30 cellular contexts compared by ENCODE assay signal in genomic region chr6:351011-351866, GRCh38. TPM values are rescaled to one million over a fixed set of nuclear protein-coding genes. Genes with fewer than 3 reads are reported as not detected.
DNase-seq lines count a peak whose midpoint lies in the region; ATAC-seq and TF ChIP-seq lines count a peak whose summit lies in the region.
"Had no signal": no experiment of that assay in that cellular context is flagged by ENCODE, and none has a peak within 500 bp of the region (broad histone marks: within the 10 kb centered on the region; RNA-seq: fewer than 3 reads in every experiment).

No MANE protein-coding gene starts in this region.

- in situ Hi-C loops in mammary epithelial cell (cut with MboI; ENCODE audit: low sequenced_read_pairs in 2 of 2) = no loop called here

- no peaks in the 10 kb centered on the region for H3F3A ChIP-seq in neural progenitor cell (ENCODE audit: low read depth)

- peaks cover 61% of the 10 kb centered on the region for H3K9me3 Mint-ChIP-seq in neural progenitor cell
- peaks cover 0 to 16% (median 0%) of the 10 kb centered on the region in 9 donors for H3K9me3 Mint-ChIP-seq in naive thymus-derived CD8-positive, alpha-beta T cell
- H3K9me3 Mint-ChIP-seq: activated CD4-positive, alpha-beta memory T cell treated with anti-CD3 and anti-CD28 coated beads for 36 hours; activated T-cell treated with anti-CD3 and anti-CD28 coated beads, Interleukin-2, amount 50 U/mL, for 72 hours; natural killer cell treated with Interleukin-12 subunit alpha and Interleukin-12 subunit beta and Interleukin-15 and Interleukin-18, amount 100 ng/mL, for 72 hours had no signal

- no peaks in the 10 kb centered on the region for H4K20me1 ChIP-seq in mammary epithelial cell (ENCODE audit: insufficient read depth, low read length)
- H4K20me1 ChIP-seq in neural progenitor cell (ENCODE audit: low read depth) = no peaks in the 10 kb centered on the region

- intact Hi-C loops in mammary epithelial cell (cut with micrococcal nuclease) = no loop called here
- intact Hi-C loops in body of pancreas (cut with DNase I) = no loop called here

- peaks cover 10% of the 10 kb centered on the region for H3K9me3 ChIP-seq in mammary epithelial cell (replicated peaks; ENCODE audit: insufficient read depth, low read length)
- peaks cover 7% of the 10 kb centered on the region for H3K9me3 ChIP-seq in neural progenitor cell (ENCODE audit: low read depth)
- H3K9me3 ChIP-seq in body of pancreas = no peaks in the 10 kb centered on the region
- H3K9me3 ChIP-seq: adrenal gland, SK-N-SH had no signal

- CTCF ChIA-PET in mammary epithelial cell (lab: Charles Lee; ENCODE audit: low non-redundant PET) = no interaction called here

- TF ChIP-seq CTCF in 22Rv1 (IDR thresholded peaks at IDR 0.05) (peak; percentile 39), NB4 (IDR thresholded peaks at IDR 0.05; ENCODE audit: low read depth, low read length) (peak; percentile 24), mammary epithelial cell (conservative IDR thresholded peaks at IDR 0.05 in 1 of 2, IDR thresholded peaks at IDR 0.05 in 1 of 2; ENCODE audit: extremely low read depth in 1 of 2, insufficient read depth in 1 of 2, low read depth in 1 of 2, low read length in 2 of 2) (no peak), neural progenitor cell (IDR thresholded peaks at IDR 0.05) (no peak), body of pancreas (IDR thresholded peaks at IDR 0.05) (no peak)

- H3K4me1 Mint-ChIP-seq in neural progenitor cell = peaks cover 15% of the 10 kb centered on the region
- peaks cover 0 to 16% (median 9%) of the 10 kb centered on the region in 4 donors for H3K4me1 Mint-ChIP-seq in naive thymus-derived CD8-positive, alpha-beta T cell
- H3K4me1 Mint-ChIP-seq: activated naive CD4-positive, alpha-beta T cell treated with anti-CD3 and anti-CD28 coated beads, Interleukin-2, amount 10 ng/mL, durations not matched to agents 7 days and 5 days; CD4-positive, alpha-beta memory T cell had no signal

- H3K27me3 Mint-ChIP-seq in neural progenitor cell (ENCODE audit: insufficient read depth, low read depth) = peaks cover 5% of the 10 kb centered on the region
- no peaks in the 10 kb centered on the region for H3K27me3 Mint-ChIP-seq in naive thymus-derived CD8-positive, alpha-beta T cell
- H3K27me3 Mint-ChIP-seq: activated CD4-positive, alpha-beta memory T cell treated with anti-CD3 and anti-CD28 coated beads for 36 hours; activated naive CD4-positive, alpha-beta T cell treated with anti-CD3 and anti-CD28 coated beads, Interleukin-2, amount 10 ng/mL, durations not matched to agents 7 days and 5 days; CD4-positive, alpha-beta memory T cell; natural killer cell treated with Interleukin-12 subunit alpha and Interleukin-12 subunit beta and Interleukin-15 and Interleukin-18, amount 100 ng/mL, for 72 hours had no signal

- H3K4me3 Mint-ChIP-seq in neural progenitor cell = no peak overlapping the region
- H3K4me3 Mint-ChIP-seq in naive thymus-derived CD8-positive, alpha-beta T cell = no peak overlapping the region
- H3K4me3 Mint-ChIP-seq: activated CD4-positive, alpha-beta memory T cell treated with anti-CD3 and anti-CD28 coated beads for 36 hours; activated naive CD4-positive, alpha-beta T cell treated with anti-CD3 and anti-CD28 coated beads, Interleukin-2, amount 10 ng/mL, durations not matched to agents 7 days and 5 days; activated T-cell treated with anti-CD3 and anti-CD28 coated beads, Interleukin-2, amount 50 U/mL, for 72 hours; CD4-positive, alpha-beta memory T cell; natural killer cell treated with Interleukin-12 subunit alpha and Interleukin-12 subunit beta and Interleukin-15 and Interleukin-18, amount 100 ng/mL, for 72 hours had no signal

- H2AFZ ChIP-seq in mammary epithelial cell (ENCODE audit: low read depth, low read length) (no peak overlapping the region), neural progenitor cell (replicated peaks) (no peak overlapping the region)

- dilution Hi-C loops in mammary epithelial cell (cut with HindIII; ENCODE audit: low sequenced_read_pairs) = no loop called here

- no peaks in the 10 kb centered on the region for H3K4me1 ChIP-seq in mammary epithelial cell (ENCODE audit: insufficient read depth, low read length)
- H3K4me1 ChIP-seq in neural progenitor cell = peaks cover 8% of the 10 kb centered on the region
- no peaks in the 10 kb centered on the region for H3K4me1 ChIP-seq in body of pancreas
- H3K4me1 ChIP-seq: adrenal gland had no signal

- H3K79me2 ChIP-seq in mammary epithelial cell (ENCODE audit: insufficient read depth, low read length) = no peaks in the 10 kb centered on the region
- no peaks in the 10 kb centered on the region for H3K79me2 ChIP-seq in neural progenitor cell (ENCODE audit: low read depth)

- H3K9ac ChIP-seq in mammary epithelial cell (ENCODE audit: insufficient read depth, low read length) = no peak overlapping the region
- no peak overlapping the region for H3K9ac ChIP-seq in neural progenitor cell
- H3K9ac ChIP-seq: SK-N-SH had no signal

- TSS peak; percentile 34 for BruUV-seq in mammary epithelial cell (replicated peaks; lab: Mats Ljungman, UMichigan)

- peaks cover 13% of the 10 kb centered on the region for H3K36me3 Mint-ChIP-seq in neural progenitor cell
- peaks cover 0 to 55% (median 14%) of the 10 kb centered on the region in 3 donors for H3K36me3 Mint-ChIP-seq in naive thymus-derived CD8-positive, alpha-beta T cell

- H3K27me3 ChIP-seq in mammary epithelial cell (ENCODE audit: insufficient read depth, low read length) (no peaks in the 10 kb centered on the region), neural progenitor cell (no peaks in the 10 kb centered on the region), body of pancreas (no peaks in the 10 kb centered on the region)
- H3K27me3 ChIP-seq: adrenal gland had no signal

- ATAC-seq in body of pancreas = no peak
- ATAC-seq in naive thymus-derived CD8-positive, alpha-beta T cell = no peak
- ATAC-seq: activated T-cell treated with anti-CD3 and anti-CD28 coated beads, Interleukin-2, amount 50 U/mL, for 72 hours; mucosa of descending colon; natural killer cell treated with Interleukin-12 subunit alpha and Interleukin-12 subunit beta and Interleukin-15 and Interleukin-18, amount 100 ng/mL, for 72 hours had no signal

- no peak for TF ChIP-seq POLR2A in NB4 (IDR thresholded peaks at IDR 0.05; ENCODE audit: extremely low read depth, insufficient read length)
- no peak for TF ChIP-seq POLR2A in body of pancreas (IDR thresholded peaks at IDR 0.05)

- no peak overlapping the region for H3K4me2 ChIP-seq in mammary epithelial cell (ENCODE audit: insufficient read depth, low read depth, low read length)
- no peak overlapping the region for H3K4me2 ChIP-seq in neural progenitor cell
- H3K4me2 ChIP-seq: SK-N-SH had no signal

- no peaks in the 10 kb centered on the region for H3K36me3 ChIP-seq in mammary epithelial cell (ENCODE audit: insufficient read depth, low read length)
- no peaks in the 10 kb centered on the region for H3K36me3 ChIP-seq in neural progenitor cell
- peaks cover 0 to 2% of the 10 kb centered on the region in 2 donors for H3K36me3 ChIP-seq in body of pancreas (replicated peaks in 1 of 2; ENCODE audit: insufficient read depth in 1 of 2, low read depth in 2 of 2)

- H3K27ac Mint-ChIP-seq in neural progenitor cell = peak overlapping the region; percentile 38
- H3K27ac Mint-ChIP-seq in naive thymus-derived CD8-positive, alpha-beta T cell = no peak overlapping the region
- H3K27ac Mint-ChIP-seq: activated CD4-positive, alpha-beta memory T cell treated with anti-CD3 and anti-CD28 coated beads for 36 hours; activated naive CD4-positive, alpha-beta T cell treated with anti-CD3 and anti-CD28 coated beads, Interleukin-2, amount 10 ng/mL, durations not matched to agents 7 days and 5 days; activated T-cell treated with anti-CD3 and anti-CD28 coated beads, Interleukin-2, amount 50 U/mL, for 72 hours; CD4-positive, alpha-beta memory T cell; natural killer cell treated with Interleukin-12 subunit alpha and Interleukin-12 subunit beta and Interleukin-15 and Interleukin-18, amount 100 ng/mL, for 72 hours had no signal

- H3K27ac ChIP-seq in 22Rv1 = no peak overlapping the region
- no peak overlapping the region for H3K27ac ChIP-seq in mammary epithelial cell (ENCODE audit: insufficient read depth, low read depth, low read length)
- no peak overlapping the region for H3K27ac ChIP-seq in neural progenitor cell
- no peak overlapping the region for H3K27ac ChIP-seq in body of pancreas
- H3K27ac ChIP-seq: adrenal gland had no signal

- H3K4me3 ChIP-seq in NB4 (ENCODE audit: low read depth, low read length) (no peak overlapping the region), mammary epithelial cell (replicated peaks in 1 of 3; ENCODE audit: insufficient read depth in 1 of 3, low read depth in 2 of 3, low read length in 3 of 3) (no peak overlapping the region), neural progenitor cell (no peak overlapping the region), body of pancreas (no peak overlapping the region)
- H3K4me3 ChIP-seq: adrenal gland, lung, mucosa of descending colon had no signal

- 89% methylated on average over 31 of the region's 31 CpGs for WGBS in mammary epithelial cell (ENCODE audit: low coverage, missing lambda C conversion rate)
- 79 to 82% methylated on average over 31 of the region's 31 CpGs for WGBS in body of pancreas, 2 donors

- DNase-seq in NB4 (ENCODE audit: low read depth) (no peak), mammary epithelial cell (no peak), neural progenitor cell (ENCODE audit: low spot score) (no peak), body of pancreas (no peak), NCI-H2081 treated with DMSO at 0.1 percent for 48 hours (lab: John Stamatoyannopoulos, UW) (no peak), NCI-H774 (lab: John Stamatoyannopoulos, UW) (no peak)
- DNase-seq in naive thymus-derived CD8-positive, alpha-beta T cell = no peak
- DNase-seq: activated CD4-positive, alpha-beta memory T cell treated with anti-CD3 and anti-CD28 coated beads for 36 hours; activated CD4-positive, CD25-positive, alpha-beta regulatory T cell treated with anti-CD3 and anti-CD28 coated beads, Interleukin-2, amount 50 U/mL, for 72 hours; activated naive CD4-positive, alpha-beta T cell treated with anti-CD3 and anti-CD28 coated beads, Interleukin-2, amount 10 ng/mL, durations not matched to agents 7 days and 5 days; activated T-cell treated with anti-CD3 and anti-CD28 coated beads, Interleukin-2, amount 50 U/mL, for 72 hours; adrenal gland; AML-193; CD4-positive, alpha-beta memory T cell; H7; kidney glomerular epithelial cell; mucosa of descending colon; NCI-H146; NCI-H2107; SK-N-SH; small intestine; stimulated activated naive CD4-positive, alpha-beta T cell treated with Interleukin-2 at 50 U/mL for 16 hours; T-helper 2 cell had no signal

- POLR2A ChIA-PET in naive thymus-derived CD8-positive, alpha-beta T cell (lab: Charles Lee) = no interaction called here

RNA-seq across cellular contexts. Expression of gene IRF4, which starts 40.3 kb away (rescaled TPM):
- total RNA-seq in mammary epithelial cell (not detected), neural progenitor cell (ENCODE audit: low replicate concordance) (0.11 and 0.53 TPM in 2 replicates), body of pancreas (under 1 TPM in 1 of 2 donors, not detected in 1; 0.26 TPM)
- 0.01 TPM for polyA plus RNA-seq in mammary epithelial cell
- polyA minus RNA-seq in mammary epithelial cell = not detected
- 10 to 100 TPM in 1 of 2 experiments, 1 to 10 TPM in 1; 7.4 to 10.4 TPM for total RNA-seq in naive thymus-derived CD8-positive, alpha-beta T cell
- under 1 TPM; 0.44 to 0.97 (median 0.94) TPM for polyA plus RNA-seq in naive thymus-derived CD8-positive, alpha-beta T cell
- total RNA-seq: endothelial cell of umbilical vein, frontal cortex, osteocyte, renal cortical epithelial cell had no signal
- polyA plus RNA-seq: endothelial cell of umbilical vein, SK-N-SH had no signal

RNA-seq across cellular contexts. Expression of gene DUSP22, which starts 59.0 kb away (rescaled TPM):
- total RNA-seq in mammary epithelial cell = 10 to 100 TPM; 21.5 to 28.2 TPM
- 16.4 TPM for polyA plus RNA-seq in mammary epithelial cell
- polyA minus RNA-seq in mammary epithelial cell = 5.0 TPM
- 40.0 and 51.3 TPM in 2 replicates for total RNA-seq in neural progenitor cell (ENCODE audit: low replicate concordance)
- total RNA-seq in body of pancreas = 10 to 100 TPM; 13.8 to 34.8 TPM
- total RNA-seq in naive thymus-derived CD8-positive, alpha-beta T cell = 10 to 100 TPM; 40.5 to 46.0 TPM
- 10 to 100 TPM; 40.1 to 45.8 (median 43.0) TPM for polyA plus RNA-seq in naive thymus-derived CD8-positive, alpha-beta T cell

Comparison
In these comparisons a context has a peak if more than half of its experiments do, and no peak if none do; other contexts are left out.
1. CTCF ChIP-seq: peak in 22Rv1 (single experiment) and NB4 (single experiment); none in mammary epithelial cell (0 of 2), neural progenitor cell (single experiment) and body of pancreas (0 of 7).